In the genomic region with DNA sequence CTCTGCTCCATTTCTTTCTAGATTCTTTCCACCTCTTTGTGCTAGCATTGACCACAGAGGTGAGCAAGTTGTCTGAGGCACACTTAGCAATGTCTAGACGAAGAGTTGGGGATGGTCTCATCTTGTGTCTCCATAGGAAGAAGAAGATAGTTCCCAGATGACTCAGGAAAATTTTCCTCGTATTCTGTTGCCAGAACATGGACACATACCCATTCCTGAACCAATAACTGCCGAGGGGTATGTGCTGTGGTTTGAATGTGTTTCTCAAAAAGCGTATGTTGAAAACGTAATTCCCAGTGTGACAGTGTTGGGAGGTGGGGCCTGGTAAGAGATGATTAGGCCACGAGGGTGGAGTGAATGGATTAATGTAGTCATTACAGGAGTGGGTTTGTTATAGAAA, we compare ENCODE assay signal across 22 cellular contexts.
DNase-seq lines count a peak whose midpoint lies in the region; TF ChIP-seq lines count a peak whose summit lies in the region.
"Had no signal": no experiment of that assay in that cellular context is flagged by ENCODE, and none has a peak within 500 bp of the region (broad histone marks: within the 10 kb centered on the region; RNA-seq: fewer than 3 reads in every experiment).

No MANE protein-coding gene starts in this region.

- H3K4me1 ChIP-seq in SJSA1 (replicated peaks) (peaks cover 68% of the 10 kb centered on the region), esophagus muscularis mucosa (peaks cover 8 to 39% (median 30%) of the 10 kb centered on the region in 4 donors), transverse colon (peaks cover 0 to 7% (median 3%) of the 10 kb centered on the region in 4 donors)
- H3K4me1 ChIP-seq: Peyer's patch had no signal

- peak; percentile 98 for DNase-seq in EL
- DNase-seq in SJSA1 (ENCODE audit: low read depth in 1 of 2, low spot score in 2 of 2): no peak
- no peak for DNase-seq in epithelial cell of prostate (ENCODE audit: low read depth, low spot score)
- DNase-seq in osteocyte (ENCODE audit: extremely low spot score, unreplicated experiment): no peak
- no peak for DNase-seq in MV-4-11 (lab: John Stamatoyannopoulos, UW)
- no peak for DNase-seq in esophagus muscularis mucosa (ENCODE audit: extremely low spot score)
- DNase-seq in transverse colon: no peak
- no peak for DNase-seq in GM19238 (ENCODE audit: insufficient read length, low spot score)
- DNase-seq: activated B cell treated with CpG ODN at 0.5 μM for 24 hours; activated effector memory CD4-positive, alpha-beta T cell treated with Interleukin-2 at 50 U/mL for 16 hours; amygdala; cortex of kidney; DND-41; NCI-H1105; NCI-H748 treated with DMSO at 0.1 percent for 48 hours; Peyer's patch; right cardiac atrium; stimulated activated CD4-positive, alpha-beta T cell treated with anti-CD3 and anti-CD28 coated beads, Interleukin-4, amount 100 ng/mL, for 1 hour had no signal

- in situ Hi-C loops in transverse colon (cut with MboI; ENCODE audit: low pct_ligation_motif_present in 1 of 4, low pct_unique_long_range_greater_than_20kb in 1 of 4, low sequenced_read_pairs in 3 of 4): loop anchor here in 1 of 4 donors (10.0 kb wide), 1 partner anchor 108 kb away; a partner anchor contains a TSS

- H3K9me3 ChIP-seq in SJSA1 (replicated peaks): no peaks in the 10 kb centered on the region
- no peaks in the 10 kb centered on the region for H3K9me3 ChIP-seq in esophagus muscularis mucosa
- no peaks in the 10 kb centered on the region for H3K9me3 ChIP-seq in transverse colon
- H3K9me3 ChIP-seq: Peyer's patch, suprapubic skin had no signal

- no peak overlapping the region for H3K4me3 ChIP-seq in SJSA1
- no peak overlapping the region for H3K4me3 ChIP-seq in esophagus muscularis mucosa
- H3K4me3 ChIP-seq in transverse colon: no peak overlapping the region
- H3K4me3 ChIP-seq: hepatocyte, Peyer's patch, suprapubic skin had no signal

- H3K27me3 ChIP-seq in SJSA1 (replicated peaks) (no peaks in the 10 kb centered on the region), esophagus muscularis mucosa (no peaks in the 10 kb centered on the region), transverse colon (no peaks in the 10 kb centered on the region)
- H3K27me3 ChIP-seq: hepatocyte, Peyer's patch, suprapubic skin had no signal

- WGBS in esophagus muscularis mucosa: 76% methylated on average over 6 of the region's 6 CpGs
- 84 to 87% methylated on average over 5 to 6 of the region's 6 CpGs for WGBS in transverse colon (ENCODE audit: low coverage in 1 of 2), 2 donors

- TF ChIP-seq POLR2A in esophagus muscularis mucosa (IDR thresholded peaks at IDR 0.05; ENCODE audit: low read depth) (no peak), transverse colon (IDR thresholded peaks at IDR 0.05) (no peak)

- no peaks in the 10 kb centered on the region for H3K36me3 Mint-ChIP-seq in osteocyte (ENCODE audit: unreplicated experiment)
- H3K36me3 Mint-ChIP-seq: CD14-positive monocyte had no signal

- H3K9me3 Mint-ChIP-seq in osteocyte (ENCODE audit: unreplicated experiment): no peaks in the 10 kb centered on the region

- H3K27me3 Mint-ChIP-seq in osteocyte (ENCODE audit: unreplicated experiment): no peaks in the 10 kb centered on the region

- peaks cover 70% of the 10 kb centered on the region for H3K4me1 Mint-ChIP-seq in osteocyte (ENCODE audit: unreplicated experiment)
- H3K4me1 Mint-ChIP-seq: activated B cell treated with CpG ODN at 0.5 μM for 24 hours had no signal

- TF ChIP-seq CTCF in osteocyte (IDR thresholded peaks at IDR 0.05) (no peak), esophagus muscularis mucosa (IDR thresholded peaks at IDR 0.05) (no peak), transverse colon (IDR thresholded peaks at IDR 0.05) (no peak)

- H3K27ac ChIP-seq in SJSA1 (peak overlapping the region; percentile 78), epithelial cell of prostate (peak overlapping the region; percentile 67), esophagus muscularis mucosa (replicated peaks in 1 of 4) (no peak overlapping the region), transverse colon (no peak overlapping the region)
- H3K27ac ChIP-seq: KMS-11, Peyer's patch, suprapubic skin had no signal

- intact Hi-C loops in esophagus muscularis mucosa (cut with DNase I): no loop called here
- intact Hi-C loops in transverse colon (cut with DNase I; ENCODE audit: low total_unique reads): no loop called here

- no peaks in the 10 kb centered on the region for H3K36me3 ChIP-seq in SJSA1
- no peaks in the 10 kb centered on the region for H3K36me3 ChIP-seq in esophagus muscularis mucosa
- H3K36me3 ChIP-seq in transverse colon: no peaks in the 10 kb centered on the region
- H3K36me3 ChIP-seq: Peyer's patch, suprapubic skin had no signal

- H3K27ac Mint-ChIP-seq in osteocyte (ENCODE audit: unreplicated experiment): peak overlapping the region; percentile 7
- H3K27ac Mint-ChIP-seq: activated B cell treated with CpG ODN at 0.5 μM for 24 hours, CD14-positive monocyte had no signal

- H3K4me3 Mint-ChIP-seq in osteocyte (ENCODE audit: unreplicated experiment): no peak overlapping the region
- H3K4me3 Mint-ChIP-seq: activated B cell treated with CpG ODN at 0.5 μM for 24 hours, CD14-positive monocyte had no signal

- TF ChIP-seq EP300 in esophagus muscularis mucosa (IDR thresholded peaks at IDR 0.05) (no peak), transverse colon (IDR thresholded peaks at IDR 0.05; ENCODE audit: low read depth) (no peak)

Comparison
In these comparisons a context has a peak if more than half of its experiments do, and no peak if none do; other contexts are left out.
1. H3K27ac ChIP-seq: peak in SJSA1 (single experiment) and epithelial cell of prostate (single experiment); none in esophagus muscularis mucosa (0 of 4) and transverse colon (0 of 4).